1 cellular context compared by ENCODE assay signal in the genomic region with DNA sequence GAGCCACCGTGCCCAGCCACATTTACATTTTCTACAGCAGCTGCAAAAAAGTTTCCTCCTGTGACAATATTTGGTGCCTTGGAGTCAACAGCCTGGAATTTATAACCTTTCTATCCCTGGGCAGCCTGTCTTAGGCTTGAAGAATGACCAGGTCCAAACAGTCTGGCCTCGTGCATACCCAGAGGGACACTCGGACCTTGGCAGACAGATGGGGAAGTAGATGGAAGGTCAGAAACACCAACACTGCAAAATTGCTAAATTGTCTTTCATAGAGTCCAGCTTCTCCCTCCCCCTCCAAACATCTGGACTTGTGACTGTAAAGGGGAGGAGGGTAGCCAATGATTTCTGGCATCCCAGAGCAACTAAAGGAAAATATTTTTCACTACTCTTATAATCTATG.
TF ChIP-seq lines count a peak whose summit lies in the region.

No MANE protein-coding gene starts in this region.

TF ChIP-seq in WTC11, 78 proteins besides CTCF, POLR2A, EP300 and RAD21 (continued from another document):
- TF ChIP-seq E2F4 (CRISPR knock-in tag; IDR thresholded peaks at IDR 0.05; ENCODE audit: borderline replicate concordance, low read depth) (no peak), CDX4 (CRISPR knock-in tag; IDR thresholded peaks at IDR 0.05; ENCODE audit: borderline replicate concordance) (no peak), USF2 (CRISPR knock-in tag; IDR thresholded peaks at IDR 0.05) (no peak), TP53 (CRISPR knock-in tag; IDR thresholded peaks at IDR 0.05) (no peak), SP1 (CRISPR knock-in tag; conservative IDR thresholded peaks at IDR 0.05) (no peak), PRDM15 (CRISPR knock-in tag; IDR thresholded peaks at IDR 0.05) (no peak), JUN (CRISPR knock-in tag; IDR thresholded peaks at IDR 0.05) (no peak), ZNF121 (CRISPR knock-in tag; IDR thresholded peaks at IDR 0.05) (no peak), FOXP1 (CRISPR knock-in tag; IDR thresholded peaks at IDR 0.05; ENCODE audit: borderline replicate concordance) (no peak), ERG (CRISPR knock-in tag; IDR thresholded peaks at IDR 0.05) (no peak), ZBTB21 (CRISPR knock-in tag; IDR thresholded peaks at IDR 0.05; ENCODE audit: borderline replicate concordance) (no peak)
- TF ChIP-seq, protein P1, sequence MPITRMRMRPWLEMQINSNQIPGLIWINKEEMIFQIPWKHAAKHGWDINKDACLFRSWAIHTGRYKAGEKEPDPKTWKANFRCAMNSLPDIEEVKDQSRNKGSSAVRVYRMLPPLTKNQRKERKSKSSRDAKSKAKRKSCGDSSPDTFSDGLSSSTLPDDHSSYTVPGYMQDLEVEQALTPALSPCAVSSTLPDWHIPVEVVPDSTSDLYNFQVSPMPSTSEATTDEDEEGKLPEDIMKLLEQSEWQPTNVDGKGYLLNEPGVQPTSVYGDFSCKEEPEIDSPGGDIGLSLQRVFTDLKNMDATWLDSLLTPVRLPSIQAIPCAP (CRISPR knock-in tag; IDR thresholded peaks at IDR 0.05), result no peak
- TF ChIP-seq, protein P2, sequence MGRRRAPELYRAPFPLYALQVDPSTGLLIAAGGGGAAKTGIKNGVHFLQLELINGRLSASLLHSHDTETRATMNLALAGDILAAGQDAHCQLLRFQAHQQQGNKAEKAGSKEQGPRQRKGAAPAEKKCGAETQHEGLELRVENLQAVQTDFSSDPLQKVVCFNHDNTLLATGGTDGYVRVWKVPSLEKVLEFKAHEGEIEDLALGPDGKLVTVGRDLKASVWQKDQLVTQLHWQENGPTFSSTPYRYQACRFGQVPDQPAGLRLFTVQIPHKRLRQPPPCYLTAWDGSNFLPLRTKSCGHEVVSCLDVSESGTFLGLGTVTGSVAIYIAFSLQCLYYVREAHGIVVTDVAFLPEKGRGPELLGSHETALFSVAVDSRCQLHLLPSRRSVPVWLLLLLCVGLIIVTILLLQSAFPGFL (CRISPR knock-in tag; IDR thresholded peaks at IDR 0.05; ENCODE audit: borderline replicate concordance), result no peak
